Comparison of ENCODE assay signal across 11 cellular contexts in genomic region chr2:88601302-88601701, GRCh38. TPM values are rescaled to one million over a fixed set of nuclear protein-coding genes. Genes with fewer than 3 reads are reported as not detected.
A peak's percentile ranks its signal among the peaks of the same experiment; 100 is the strongest.
DNase-seq lines count a peak whose midpoint lies in the region; ATAC-seq, FAIRE-seq and TF ChIP-seq lines count a peak whose summit lies in the region.
"Had no signal": no experiment of that assay in that cellular context is flagged by ENCODE, and none has a peak within 500 bp of the region (broad histone marks: within the 10 kb centered on the region; RNA-seq: fewer than 3 reads in every experiment).

No MANE protein-coding gene starts in this region.

- in situ Hi-C loops in K562 (cut with MboI), result no loop called here

- no peak overlapping the region for H3K4me3 ChIP-seq in K562
- H3K4me3 ChIP-seq: Peyer's patch, prostate gland had no signal

- no peak overlapping the region for H2AFZ ChIP-seq in K562 (ENCODE audit: low read depth, low read length)

- H3K4me2 ChIP-seq in K562 (ENCODE audit: insufficient read depth, low read length), result no peak overlapping the region

- H3K27me3 ChIP-seq in K562 (ENCODE audit: control insufficient read depth in 2 of 2, insufficient read depth in 2 of 2, low read length in 2 of 2) (no peaks in the 10 kb centered on the region), foreskin keratinocyte (no peaks in the 10 kb centered on the region)
- H3K27me3 ChIP-seq: Peyer's patch had no signal

- H4K20me1 ChIP-seq in K562 (replicated peaks; ENCODE audit: control insufficient read depth, insufficient read depth, low read length), result 0 out of 2 replicates have a peak, but pooled peaks cover 5% of the 10 kb centered on the region

- H3K9me3 ChIP-seq in K562 (replicated peaks; ENCODE audit: control insufficient read depth, insufficient read depth, low read depth, low read length), result no peaks in the 10 kb centered on the region
- H3K9me3 ChIP-seq: Peyer's patch, prostate gland had no signal

- H3K9me1 ChIP-seq in K562 (ENCODE audit: control insufficient read depth, insufficient read depth, low read length), result no peaks in the 10 kb centered on the region

- no peak for FAIRE-seq in K562 (lab: Jason Lieb, UNC)

- no peaks in the 10 kb centered on the region for H3K36me3 ChIP-seq in K562 (ENCODE audit: control insufficient read depth, insufficient read depth, low read length)
- H3K36me3 ChIP-seq: Peyer's patch, prostate gland had no signal

- no peak overlapping the region for H3K9ac ChIP-seq in K562 (ENCODE audit: insufficient read depth in 1 of 2, low read depth in 2 of 2, low read length in 2 of 2)

- 79% methylated on average over 2 of the region's 2 CpGs for WGBS in K562 (ENCODE audit: insufficient coverage, low coverage, missing lambda C conversion rate)

- peaks cover 4% of the 10 kb centered on the region; the same call in 1 of the 3 replicates for H3K79me2 ChIP-seq in K562 (ENCODE audit: control insufficient read depth, insufficient read depth, low read length)

- DNase-seq in Right ventricle myocardium inferior (ENCODE audit: missing footprints) (no peak), cardiac septum (ENCODE audit: low spot score) (no peak), K562 (ENCODE audit: extremely low read depth in 1 of 4, low spot score in 3 of 4) (peak in 1 of 4 experiments; percentile 21), left kidney (ENCODE audit: low read depth, low spot score) (peak; percentile 36), NCI-H345 treated with DMSO at 0.1 percent for 48 hours (lab: John Stamatoyannopoulos, UW; ENCODE audit: unreplicated experiment) (no peak), retina (no peak), foreskin keratinocyte (no peak)
- DNase-seq: activated CD8-positive, alpha-beta T cell treated with anti-CD3 and anti-CD28 coated beads, Interleukin-2, amount 10 ng/mL, durations not matched to agents 7 days and 5 days; Peyer's patch had no signal

- CTCF ChIA-PET in K562 (lab: Yijun Ruan, JAX; ENCODE audit: low intra/inter-chr PET ratio), result no interaction called here

- no peak for TF ChIP-seq CTCF in K562 (IDR thresholded peaks at IDR 0.05 in 2 of 3, conservative IDR thresholded peaks at IDR 0.05 in 1 of 3; ENCODE audit: insufficient read depth in 2 of 3, low read depth in 1 of 3, low read length in 3 of 3)
- TF ChIP-seq CTCF in foreskin keratinocyte (conservative IDR thresholded peaks at IDR 0.05), result no peak

- BruUV-seq in K562 (replicated peaks; lab: Mats Ljungman, UMichigan), result no TSS peak

- intact Hi-C loops in Right ventricle myocardium inferior (cut with DNase I), result loop anchor here (2.0 kb wide), 1 partner anchor 25 kb away; the partner anchor contains the start of gene EIF2AK3
- intact Hi-C loops in cardiac septum (cut with DNase I), result loop anchor here (2.0 kb wide), 2 partner anchors 25 to 57 kb away; partner anchors contain the start of gene EIF2AK3
- intact Hi-C loops in K562 (cut with micrococcal nuclease), result no loop called here

- no peak for TF ChIP-seq EP300 in K562 (IDR thresholded peaks at IDR 0.05; ENCODE audit: low read length)

- peaks cover 0 to 17% of the 10 kb centered on the region in 2 experiments; a peak in 3 of 5 replicates for H3K4me1 ChIP-seq in K562 (replicated peaks in 1 of 2; ENCODE audit: control insufficient read depth in 2 of 2, insufficient read depth in 2 of 2, low read length in 2 of 2)
- peaks cover 22% of the 10 kb centered on the region for H3K4me1 ChIP-seq in foreskin keratinocyte

- ATAC-seq in Right ventricle myocardium inferior (peak; percentile 53), K562 (peak; percentile 50; the same call in 2 of the 3 replicates), GM21786 (IDR thresholded peaks at IDR 0.05; ENCODE audit: unreplicated experiment) (no peak), foreskin keratinocyte (no peak)
- ATAC-seq: activated CD8-positive, alpha-beta T cell treated with anti-CD3 and anti-CD28 coated beads, Interleukin-2, amount 10 ng/mL, durations not matched to agents 7 days and 5 days had no signal

- no peak for TF ChIP-seq RAD21 in K562 (CRISPR knock-in tag; conservative IDR thresholded peaks at IDR 0.05 in 1 of 2, IDR thresholded peaks at IDR 0.05 in 1 of 2)

- TF ChIP-seq POLR2A in K562 (conservative IDR thresholded peaks at IDR 0.05), result no peak

- H3K27ac ChIP-seq in K562 (ENCODE audit: extremely low read depth, low read depth, low read length) (no peak overlapping the region), foreskin keratinocyte (no peak overlapping the region)

- POLR2A ChIA-PET in K562 (lab: Yijun Ruan, JAX), result interaction anchor here (0.7 to 1.2 kb wide), 2 partner anchors 26 to 39 kb away, joined by 3 to 4 read pairs; no protein-coding TSS in a partner anchor

TF ChIP-seq in K562, 482 proteins besides CTCF, POLR2A, EP300 and RAD21:
- 0 out of 2 replicates have a peak, but pooled peaks have one; percentile 12 for TF ChIP-seq CBFA2T2 (conservative IDR thresholded peaks at IDR 0.05)
- no peak for TF ChIP-seq EGR1 (conservative IDR thresholded peaks at IDR 0.05)
- no peak for TF ChIP-seq MTA3 (IDR thresholded peaks at IDR 0.05; ENCODE audit: borderline replicate concordance)
- peak; percentile 37; the same call in 1 of the 2 replicates for TF ChIP-seq CBFA2T3 (IDR thresholded peaks at IDR 0.05)
- no peak for TF ChIP-seq PBX2 (CRISPR knock-in tag; IDR thresholded peaks at IDR 0.05; ENCODE audit: low read depth)
- 0 out of 2 replicates have a peak, but pooled peaks have one; percentile 17 for TF ChIP-seq PBX2 (tag; conservative IDR thresholded peaks at IDR 0.05; ENCODE audit: low read depth)
TF ChIP-seq in K562: peak in this region for 3.

RNA-seq across cellular contexts. Expression of gene EIF2AK3, which starts 26.0 kb away (rescaled TPM):
- total RNA-seq in Right ventricle myocardium inferior (4.3 TPM), cardiac septum (20.7 TPM), K562 (2014; rRNA removed) (7.1 and 9.3 TPM in 2 replicates), K562 (2014; rRNA removed; fragmentation: Illumina TruSeq; extraction: Trizol) (11.6 and 14.7 TPM in 2 replicates), K562 (2015; rRNA removed; fragmentation: Illumina TruSeq; extraction: Trizol) (10.3 and 13.1 TPM in 2 replicates), K562 (2021) (5.9 and 7.4 TPM in 2 replicates), foreskin keratinocyte (16.6 and 17.8 TPM in 2 replicates)
- total RNA-seq in K562 (2011; cell fraction: chromatin; rRNA removed; ENCODE audit: low replicate concordance), result 11.0 and 50.4 TPM in 2 replicates
- total RNA-seq in K562 (2011; cell fraction: nucleolus; rRNA removed), result 13.0 and 13.6 TPM in 2 replicates
- total RNA-seq in K562 (2011; cell fraction: nucleoplasm; rRNA removed), result 19.3 and 21.9 TPM in 2 replicates
- polyA plus RNA-seq in K562 (2011; rRNA removed) (6.3 and 7.5 TPM in 2 replicates), K562 (2014; fragmentation: Illumina TruSeq; extraction: Trizol) (7.3 and 9.8 TPM in 2 replicates), K562 (2014; fragmentation: Nextera tagmentation; extraction: Ambion mirVana) (1 to 10 TPM; 1.7 to 2.2 TPM), K562 (2014; rRNA removed) (3.2 and 7.7 TPM in 2 replicates), foreskin keratinocyte (3.4 and 3.9 TPM in 2 replicates)
- 1.5 and 3.2 TPM in 2 replicates for polyA plus RNA-seq in K562 (2011; cell fraction: cytosol; rRNA removed)
- 6.9 and 8.7 TPM in 2 replicates for polyA plus RNA-seq in K562 (2011; cell fraction: nucleus; rRNA removed)
- polyA plus RNA-seq in K562 (2012), result 6.0 and 9.5 TPM in 2 replicates
- polyA minus RNA-seq in K562 (2011; rRNA and poly(A)+ RNA removed), result 23.6 and 24.8 TPM in 2 replicates
- 5.6 and 7.8 TPM in 2 replicates for polyA minus RNA-seq in K562 (2011; cell fraction: cytosol; rRNA and poly(A)+ RNA removed)
- polyA minus RNA-seq in K562 (2011; cell fraction: nucleus; rRNA and poly(A)+ RNA removed), result 7.0 and 11.0 TPM in 2 replicates

Comparison
In these comparisons a context has a peak if more than half of its experiments do, and no peak if none do; other contexts are left out.
1. ATAC-seq: peak in Right ventricle myocardium inferior (single experiment) and K562 (single experiment); none in GM21786 (single experiment) and foreskin keratinocyte (single experiment).